ENCODE assay signal across 19 cellular contexts in genomic region chr16:4512473-4512872, GRCh38. TPM values are rescaled to one million over a fixed set of nuclear protein-coding genes. Genes with fewer than 3 reads are reported as not detected.
DNase-seq lines count a peak whose midpoint lies in the region; ATAC-seq and TF ChIP-seq lines count a peak whose summit lies in the region.
"Had no signal": no experiment of that assay in that cellular context is flagged by ENCODE, and none has a peak within 500 bp of the region (broad histone marks: within the 10 kb centered on the region; RNA-seq: fewer than 3 reads in every experiment).

No MANE protein-coding gene starts in this region.

- peaks cover 36 to 71% (median 62%) of the 10 kb centered on the region in 3 donors for H3K36me3 ChIP-seq in tibial artery

- H3K9me3 Mint-ChIP-seq in activated T-cell treated with anti-CD3 and anti-CD28 coated beads, Interleukin-2, amount 50 U/mL, for 72 hours, result no peaks in the 10 kb centered on the region
- H3K9me3 Mint-ChIP-seq in activated T-cell treated with anti-CD3 and anti-CD28 coated beads, Interleukin-2, amount 50 U/mL, for 4 hours, result no peaks in the 10 kb centered on the region
- no peaks in the 10 kb centered on the region for H3K9me3 Mint-ChIP-seq in activated naive CD8-positive, alpha-beta T cell treated with anti-CD3 and anti-CD28 coated beads, Interleukin-2, amount 10 ng/mL, durations not matched to agents 7 days and 5 days
- no peaks in the 10 kb centered on the region for H3K9me3 Mint-ChIP-seq in immature natural killer cell
- H3K9me3 Mint-ChIP-seq: activated CD4-positive, alpha-beta T cell treated with anti-CD3 and anti-CD28 coated beads, Interleukin-2, amount 10 ng/mL, durations not matched to agents 24 days and 14 days; activated T-helper 1 cell treated with anti-CD3 and anti-CD28 coated beads, Interleukin-12 subunit alpha, Interleukin-12 subunit beta, Interleukin-2, Interleukin-4 antibody, amounts not matched to agents 30 ng/mL and 10 ng/mL and 1 ng/mL, durations not matched to agents 14 hours and 24 hours and 36 hours; nephron progenitor cell had no signal

- no peaks in the 10 kb centered on the region for H3K9me3 ChIP-seq in tibial artery
- H3K9me3 ChIP-seq: upper lobe of left lung had no signal

- no peaks in the 10 kb centered on the region for H3K27me3 ChIP-seq in tibial artery
- H3K27me3 ChIP-seq: upper lobe of left lung had no signal

- no peak for ATAC-seq in activated T-cell treated with anti-CD3 and anti-CD28 coated beads, Interleukin-2, amount 50 U/mL, for 72 hours (replicated peaks in 1 of 2)
- no peak for ATAC-seq in activated T-cell treated with anti-CD3 and anti-CD28 coated beads, Interleukin-2, amount 50 U/mL, for 4 hours
- no peak for ATAC-seq in activated naive CD8-positive, alpha-beta T cell treated with anti-CD3 and anti-CD28 coated beads, Interleukin-2, amount 10 ng/mL, durations not matched to agents 7 days and 5 days (ENCODE audit: low read depth)
- ATAC-seq in HG03159 (IDR thresholded peaks at IDR 0.05; ENCODE audit: unreplicated experiment), result no peak

- intact Hi-C loops in tibial artery (cut with DNase I; ENCODE audit: low total_unique reads), result no loop called here

- no peak overlapping the region for H3K4me3 ChIP-seq in tibial artery
- H3K4me3 ChIP-seq: PC-9, upper lobe of left lung had no signal

- POLR2A ChIA-PET in activated naive CD8-positive, alpha-beta T cell treated with anti-CD3 and anti-CD28 coated beads, Interleukin-2, amount 10 ng/mL, durations not matched to agents 7 days and 5 days (lab: Charles Lee), result no interaction called here

- H3K27ac Mint-ChIP-seq in activated T-cell treated with anti-CD3 and anti-CD28 coated beads, Interleukin-2, amount 50 U/mL, for 72 hours, result peak overlapping the region; percentile 4
- H3K27ac Mint-ChIP-seq in activated naive CD8-positive, alpha-beta T cell treated with anti-CD3 and anti-CD28 coated beads, Interleukin-2, amount 10 ng/mL, durations not matched to agents 7 days and 5 days, result peak overlapping the region; percentile 74
- H3K27ac Mint-ChIP-seq in immature natural killer cell, result peak overlapping the region; percentile 91 to 98 (median 94)
- H3K27ac Mint-ChIP-seq: activated CD4-positive, alpha-beta T cell treated with anti-CD3 and anti-CD28 coated beads, Interleukin-2, amount 10 ng/mL, durations not matched to agents 24 days and 14 days; activated T-helper 1 cell treated with anti-CD3 and anti-CD28 coated beads, Interleukin-12 subunit alpha, Interleukin-12 subunit beta, Interleukin-2, Interleukin-4 antibody, amounts not matched to agents 30 ng/mL and 10 ng/mL and 1 ng/mL, durations not matched to agents 14 hours and 24 hours and 36 hours; nephron progenitor cell had no signal

- H3K27me3 Mint-ChIP-seq in activated T-cell treated with anti-CD3 and anti-CD28 coated beads, Interleukin-2, amount 50 U/mL, for 72 hours (ENCODE audit: low read depth), result no peaks in the 10 kb centered on the region
- no peaks in the 10 kb centered on the region for H3K27me3 Mint-ChIP-seq in activated T-cell treated with anti-CD3 and anti-CD28 coated beads, Interleukin-2, amount 50 U/mL, for 4 hours (ENCODE audit: low read depth)
- no peaks in the 10 kb centered on the region for H3K27me3 Mint-ChIP-seq in activated naive CD8-positive, alpha-beta T cell treated with anti-CD3 and anti-CD28 coated beads, Interleukin-2, amount 10 ng/mL, durations not matched to agents 7 days and 5 days
- H3K27me3 Mint-ChIP-seq in immature natural killer cell (ENCODE audit: low read depth in 3 of 3), result peaks cover 0 to 5% (median 2%) of the 10 kb centered on the region in 3 donors
- H3K27me3 Mint-ChIP-seq: activated CD4-positive, alpha-beta T cell treated with anti-CD3 and anti-CD28 coated beads, Interleukin-2, amount 10 ng/mL, durations not matched to agents 24 days and 14 days had no signal

- peaks cover 0 to 11% (median 6%) of the 10 kb centered on the region in 4 donors for H3K4me1 ChIP-seq in tibial artery

- H3K36me3 Mint-ChIP-seq in activated T-cell treated with anti-CD3 and anti-CD28 coated beads, Interleukin-2, amount 50 U/mL, for 72 hours (ENCODE audit: insufficient read depth in 2 of 2), result peaks cover 0 to 12% of the 10 kb centered on the region in 2 donors
- H3K36me3 Mint-ChIP-seq in activated T-cell treated with anti-CD3 and anti-CD28 coated beads, Interleukin-2, amount 50 U/mL, for 4 hours (ENCODE audit: insufficient read depth), result peaks cover 37% of the 10 kb centered on the region
- peaks cover 29% of the 10 kb centered on the region for H3K36me3 Mint-ChIP-seq in activated naive CD8-positive, alpha-beta T cell treated with anti-CD3 and anti-CD28 coated beads, Interleukin-2, amount 10 ng/mL, durations not matched to agents 7 days and 5 days
- peaks cover 16 to 29% (median 21%) of the 10 kb centered on the region in 3 donors for H3K36me3 Mint-ChIP-seq in immature natural killer cell

- peaks cover 27% of the 10 kb centered on the region for H3K4me1 Mint-ChIP-seq in activated T-cell treated with anti-CD3 and anti-CD28 coated beads, Interleukin-2, amount 50 U/mL, for 72 hours (ENCODE audit: low read depth)
- peaks cover 57% of the 10 kb centered on the region for H3K4me1 Mint-ChIP-seq in activated T-cell treated with anti-CD3 and anti-CD28 coated beads, Interleukin-2, amount 50 U/mL, for 4 hours (ENCODE audit: low read depth)
- peaks cover 51% of the 10 kb centered on the region for H3K4me1 Mint-ChIP-seq in activated naive CD8-positive, alpha-beta T cell treated with anti-CD3 and anti-CD28 coated beads, Interleukin-2, amount 10 ng/mL, durations not matched to agents 7 days and 5 days
- peaks cover 74 to 77% of the 10 kb centered on the region in 2 donors for H3K4me1 Mint-ChIP-seq in immature natural killer cell
- H3K4me1 Mint-ChIP-seq: nephron progenitor cell had no signal

- no peak overlapping the region for H3K4me3 Mint-ChIP-seq in activated T-cell treated with anti-CD3 and anti-CD28 coated beads, Interleukin-2, amount 50 U/mL, for 72 hours
- no peak overlapping the region for H3K4me3 Mint-ChIP-seq in activated T-cell treated with anti-CD3 and anti-CD28 coated beads, Interleukin-2, amount 50 U/mL, for 4 hours
- no peak overlapping the region for H3K4me3 Mint-ChIP-seq in activated naive CD8-positive, alpha-beta T cell treated with anti-CD3 and anti-CD28 coated beads, Interleukin-2, amount 10 ng/mL, durations not matched to agents 7 days and 5 days
- H3K4me3 Mint-ChIP-seq in immature natural killer cell, result peak overlapping the region in 3 of 5 donors; percentile 2 to 65 (median 38)
- H3K4me3 Mint-ChIP-seq: activated CD4-positive, alpha-beta T cell treated with anti-CD3 and anti-CD28 coated beads, Interleukin-2, amount 10 ng/mL, durations not matched to agents 24 days and 14 days; activated T-helper 1 cell treated with anti-CD3 and anti-CD28 coated beads, Interleukin-12 subunit alpha, Interleukin-12 subunit beta, Interleukin-2, Interleukin-4 antibody, amounts not matched to agents 30 ng/mL and 10 ng/mL and 1 ng/mL, durations not matched to agents 14 hours and 24 hours and 36 hours; nephron progenitor cell had no signal

- no peak for TF ChIP-seq CTCF in tibial artery (IDR thresholded peaks at IDR 0.05)

- peak overlapping the region; percentile 2 for H3K27ac ChIP-seq in temporal lobe (ENCODE audit: low read depth, low read length)
- H3K27ac ChIP-seq in tibial artery, result no peak overlapping the region
- H3K27ac ChIP-seq: PC-9 had no signal

- no peak for DNase-seq in activated T-cell treated with anti-CD3 and anti-CD28 coated beads, Interleukin-2, amount 50 U/mL, for 72 hours
- DNase-seq in activated T-cell treated with anti-CD3 and anti-CD28 coated beads, Interleukin-2, amount 50 U/mL, for 4 hours, result no peak
- no peak for DNase-seq in activated naive CD8-positive, alpha-beta T cell treated with anti-CD3 and anti-CD28 coated beads, Interleukin-2, amount 10 ng/mL, durations not matched to agents 7 days and 5 days
- DNase-seq in immature natural killer cell (no peak), tibial artery (no peak), LoVo (ENCODE audit: low spot score) (no peak)
- DNase-seq: activated CD4-positive, alpha-beta T cell treated with anti-CD3 and anti-CD28 coated beads, Interleukin-2, amount 10 ng/mL, durations not matched to agents 24 days and 14 days; NCI-H1092 treated with DMSO at 0.1 percent for 48 hours; NCI-H774; nephron progenitor cell; PC-9 had no signal

RNA-seq across cellular contexts. Expression of gene CDIP1, which starts 26.1 kb away (rescaled TPM):
- total RNA-seq in activated T-cell treated with anti-CD3 and anti-CD28 coated beads, Interleukin-2, amount 50 U/mL, for 72 hours, result 10 to 100 TPM; 45.4 to 53.1 TPM
- total RNA-seq in activated T-cell treated with anti-CD3 and anti-CD28 coated beads, Interleukin-2, amount 50 U/mL, for 4 hours, result 10 to 100 TPM; 33.2 to 41.6 (median 39.7) TPM
- total RNA-seq in activated naive CD8-positive, alpha-beta T cell treated with anti-CD3 and anti-CD28 coated beads, Interleukin-2, amount 10 ng/mL, durations not matched to agents 7 days and 5 days, result 10 to 100 TPM; 36.3 to 42.1 TPM
- polyA plus RNA-seq in immature natural killer cell, result 10 to 100 TPM; 26.9 to 51.9 (median 47.8) TPM
- total RNA-seq in temporal lobe, result 10.8 TPM

RNA-seq across cellular contexts. Expression of gene HMOX2, which starts 36.3 kb away (rescaled TPM):
- total RNA-seq in activated T-cell treated with anti-CD3 and anti-CD28 coated beads, Interleukin-2, amount 50 U/mL, for 72 hours, result 10 to 100 TPM; 50.3 to 50.9 TPM
- total RNA-seq in activated T-cell treated with anti-CD3 and anti-CD28 coated beads, Interleukin-2, amount 50 U/mL, for 4 hours, result 10 to 100 TPM; 79.9 to 85.3 (median 83.1) TPM
- 10 to 100 TPM; 84.5 to 86.9 TPM for total RNA-seq in activated naive CD8-positive, alpha-beta T cell treated with anti-CD3 and anti-CD28 coated beads, Interleukin-2, amount 10 ng/mL, durations not matched to agents 7 days and 5 days
- 100 to 1,000 TPM; 130 to 225 (median 196) TPM for polyA plus RNA-seq in immature natural killer cell
- total RNA-seq in temporal lobe, result 30.0 TPM

RNA-seq across cellular contexts. Expression of gene NMRAL1, which starts 38.0 kb away (rescaled TPM):
- total RNA-seq in activated T-cell treated with anti-CD3 and anti-CD28 coated beads, Interleukin-2, amount 50 U/mL, for 72 hours, result 10 to 100 TPM; 32.5 to 33.0 TPM
- 10 to 100 TPM; 29.6 to 45.2 (median 41.5) TPM for total RNA-seq in activated T-cell treated with anti-CD3 and anti-CD28 coated beads, Interleukin-2, amount 50 U/mL, for 4 hours
- 10 to 100 TPM; 64.5 to 64.6 TPM for total RNA-seq in activated naive CD8-positive, alpha-beta T cell treated with anti-CD3 and anti-CD28 coated beads, Interleukin-2, amount 10 ng/mL, durations not matched to agents 7 days and 5 days
- 10 to 100 TPM; 46.1 to 65.3 (median 60.7) TPM for polyA plus RNA-seq in immature natural killer cell
- 39.1 TPM for total RNA-seq in temporal lobe

RNA-seq across cellular contexts. Expression of gene C16orf96, which starts 43.7 kb away (rescaled TPM):
- under 1 TPM; 0.51 to 0.55 TPM for total RNA-seq in activated T-cell treated with anti-CD3 and anti-CD28 coated beads, Interleukin-2, amount 50 U/mL, for 72 hours
- total RNA-seq in activated T-cell treated with anti-CD3 and anti-CD28 coated beads, Interleukin-2, amount 50 U/mL, for 4 hours, result under 1 TPM in 2 of 3 donors, not detected in 1; 0.05 to 0.10 TPM
- under 1 TPM; 0.08 to 0.17 TPM for total RNA-seq in activated naive CD8-positive, alpha-beta T cell treated with anti-CD3 and anti-CD28 coated beads, Interleukin-2, amount 10 ng/mL, durations not matched to agents 7 days and 5 days
- polyA plus RNA-seq in immature natural killer cell, result not detected
- total RNA-seq in temporal lobe, result 0.25 TPM
- total RNA-seq: activated CD4-positive, alpha-beta T cell treated with anti-CD3 and anti-CD28 coated beads, Interleukin-2, amount 10 ng/mL, durations not matched to agents 24 days and 14 days; activated T-helper 1 cell treated with anti-CD3 and anti-CD28 coated beads, Interleukin-12 subunit alpha, Interleukin-12 subunit beta, Interleukin-2, Interleukin-4 antibody, amounts not matched to agents 30 ng/mL and 10 ng/mL and 1 ng/mL, durations not matched to agents 14 hours and 24 hours and 36 hours; glomerular endothelial cell; H4; lung microvascular endothelial cell; pulmonary artery endothelial cell had no signal

Comparison
In these comparisons a context has a peak if more than half of its experiments do, and no peak if none do; other contexts are left out.
1. H3K27ac Mint-ChIP-seq: peak in every context shown above with its lines; median percentile 94 in immature natural killer cell; 74 in activated naive CD8-positive, alpha-beta T cell treated with anti-CD3 and anti-CD28 coated beads, Interleukin-2, amount 10 ng/mL, durations not matched to agents 7 days and 5 days; 4 in activated T-cell treated with anti-CD3 and anti-CD28 coated beads, Interleukin-2, amount 50 U/mL, for 72 hours.
2. H3K4me3 Mint-ChIP-seq: peak in immature natural killer cell (3 of 5); none in activated T-cell treated with anti-CD3 and anti-CD28 coated beads, Interleukin-2, amount 50 U/mL, for 72 hours (0 of 2), activated T-cell treated with anti-CD3 and anti-CD28 coated beads, Interleukin-2, amount 50 U/mL, for 4 hours (single experiment) and activated naive CD8-positive, alpha-beta T cell treated with anti-CD3 and anti-CD28 coated beads, Interleukin-2, amount 10 ng/mL, durations not matched to agents 7 days and 5 days (single experiment).